Comparison of ENCODE assay signal across 9 cellular contexts in the genomic region with DNA sequence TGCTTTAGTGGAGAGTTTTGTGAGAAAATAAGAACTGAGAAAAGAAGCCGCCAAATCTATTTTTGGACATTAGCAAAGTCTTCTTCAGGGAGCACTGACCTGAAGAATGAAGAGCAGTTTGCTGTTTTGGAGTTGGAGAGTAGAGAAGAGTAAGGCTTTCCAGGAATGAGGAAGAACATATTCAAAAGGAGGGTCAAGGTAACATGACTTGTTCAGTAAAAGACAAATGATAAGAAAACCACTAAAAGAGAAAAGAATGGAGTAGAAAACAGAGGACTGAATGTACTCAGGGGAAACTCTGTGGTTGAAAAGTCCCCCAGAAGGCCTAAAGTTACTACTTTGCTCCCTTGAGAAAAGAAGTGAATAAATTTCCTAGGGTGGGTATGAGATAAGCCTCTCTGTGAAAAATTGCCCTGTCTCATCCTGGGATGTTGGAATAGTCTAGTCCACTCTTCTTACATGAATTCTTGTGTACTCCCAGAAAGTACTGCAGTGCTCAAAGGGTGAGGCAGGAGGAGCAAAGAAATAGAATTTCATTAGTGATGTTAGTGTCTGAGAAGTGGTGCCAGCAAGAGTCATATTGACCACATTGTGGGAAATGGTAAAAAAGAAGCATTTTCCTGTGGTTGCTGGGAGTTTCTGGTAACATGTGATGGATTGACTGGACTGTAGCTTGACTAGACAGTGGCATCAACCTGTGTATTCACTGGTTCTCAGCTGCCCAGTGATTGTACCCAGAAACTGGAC. TPM values are rescaled to one million over a fixed set of nuclear protein-coding genes. Genes with fewer than 3 reads are reported as not detected.
DNase-seq lines count a peak whose midpoint lies in the region; ATAC-seq and TF ChIP-seq lines count a peak whose summit lies in the region.
"Had no signal": no experiment of that assay in that cellular context is flagged by ENCODE, and none has a peak within 500 bp of the region (broad histone marks: within the 10 kb centered on the region; RNA-seq: fewer than 3 reads in every experiment).

No MANE protein-coding gene starts in this region.

- intact Hi-C loops in natural killer cell (cut with micrococcal nuclease): no loop called here

- DNase-seq in M059J (ENCODE audit: low read depth) (peak; percentile 41), natural killer cell (no peak), SKM-1 treated with dmso at 0.1 percent for 144 hours (lab: John Stamatoyannopoulos, UW; ENCODE audit: unreplicated experiment) (no peak), caudate nucleus (lab: John Stamatoyannopoulos, UW) (no peak)
- no peak for DNase-seq in effector CD8-positive, alpha-beta T cell (lab: John Stamatoyannopoulos, UW)
- DNase-seq: effector CD4-positive, alpha-beta T cell had no signal

- peak; percentile 72 for ATAC-seq in GM18873 (IDR thresholded peaks at IDR 0.05; ENCODE audit: low FRiP score, unreplicated experiment)
- peak; percentile 64 for ATAC-seq in HG02623 (IDR thresholded peaks at IDR 0.05; ENCODE audit: unreplicated experiment)
- ATAC-seq in natural killer cell: peak in 2 of 3 donors; percentile 34 to 68

- no peaks in the 10 kb centered on the region for H3K36me3 Mint-ChIP-seq in natural killer cell

- H3K27ac Mint-ChIP-seq in natural killer cell: peak overlapping the region; percentile 1 to 66

- H3K9me3 Mint-ChIP-seq in natural killer cell: peaks cover 0 to 2% of the 10 kb centered on the region in 2 donors

- H3K4me3 Mint-ChIP-seq in natural killer cell: no peak overlapping the region

- no peak overlapping the region for H3K27ac ChIP-seq in caudate nucleus (ENCODE audit: low read depth, low read length)
- H3K27ac ChIP-seq: neutrophil had no signal

- no peaks in the 10 kb centered on the region for H3K27me3 Mint-ChIP-seq in natural killer cell (ENCODE audit: low read depth in 2 of 2)

- no peak for TF ChIP-seq CTCF in natural killer cell (IDR thresholded peaks at IDR 0.05)

- peaks cover 57 to 60% of the 10 kb centered on the region in 2 donors for H3K4me1 Mint-ChIP-seq in natural killer cell

RNA-seq across cellular contexts. Expression of a gene that starts 27.8 kb away (rescaled TPM):
- total RNA-seq in M059J (2014; rRNA removed; shearing (Covaris generic)): 6.1 and 11.4 TPM in 2 replicates
- total RNA-seq in natural killer cell: 10 to 100 TPM; 83.8 to 96.3 (median 89.7) TPM

RNA-seq across cellular contexts. Expression of a gene that starts 28.1 kb away (rescaled TPM):
- 94.6 and 97.2 TPM in 2 replicates for total RNA-seq in M059J (2014; rRNA removed; shearing (Covaris generic))
- 10 to 100 TPM; 42.4 to 48.0 (median 45.8) TPM for total RNA-seq in natural killer cell
